ENCODE assay signal across 1 cellular context in the genomic region with DNA sequence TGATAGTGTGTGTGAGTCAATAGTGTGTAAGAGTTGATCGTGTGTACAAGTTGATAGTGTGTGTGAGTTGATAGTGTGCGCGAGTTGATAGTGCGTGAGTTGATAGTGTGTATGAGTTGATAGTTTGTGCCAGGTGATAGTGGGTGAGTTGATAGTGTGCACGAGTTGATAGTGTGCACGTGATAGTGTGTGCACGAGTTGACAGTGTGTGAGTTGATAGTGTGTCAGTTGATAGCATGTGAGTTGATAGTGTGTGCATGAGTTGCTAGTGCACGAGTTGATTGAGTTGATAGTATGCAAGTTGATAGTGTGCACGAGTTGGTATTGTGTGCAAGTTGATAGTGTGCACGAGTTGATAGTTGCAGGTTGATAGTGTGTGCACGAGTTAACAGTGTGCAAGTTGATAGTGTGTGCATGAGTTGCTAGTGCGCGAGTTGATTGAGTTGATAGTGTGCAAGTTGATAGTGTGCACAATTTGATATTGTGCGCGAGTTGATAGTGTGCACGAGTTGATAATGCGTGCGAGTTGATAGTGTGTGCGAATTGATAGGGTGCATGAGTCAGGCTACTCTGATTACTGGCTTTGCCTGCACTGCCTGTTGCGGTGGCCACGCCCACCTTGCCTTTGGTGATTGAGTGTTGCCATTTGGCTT.
TF ChIP-seq lines count a peak whose summit lies in the region.

No MANE protein-coding gene starts in this region.

TF ChIP-seq in K562, 482 proteins besides CTCF, POLR2A, EP300 and RAD21 (continued from another document and continues in another):
- TF ChIP-seq ATF3 (IDR thresholded peaks at IDR 0.05) (peak; percentile 19; the same call in 1 of the 2 replicates), ATF3 (CRISPR knock-in tag; conservative IDR thresholded peaks at IDR 0.05) (no peak), HNRNPUL1 (IDR thresholded peaks at IDR 0.05; ENCODE audit: low read length) (no peak), SRSF9 (IDR thresholded peaks at IDR 0.05; ENCODE audit: borderline replicate concordance, low read depth, low read length) (no peak), U2AF2 (optimal IDR thresholded peaks at IDR 0.05; ENCODE audit: low read depth, low read length) (no peak), MEIS2 (IDR thresholded peaks at IDR 0.05; ENCODE audit: partially characterized antibody) (peak; percentile 41), ZNF212 (CRISPR knock-in tag; IDR thresholded peaks at IDR 0.05) (no peak), ZNF778 (CRISPR knock-in tag; IDR thresholded peaks at IDR 0.05) (no peak), ZNF699 (CRISPR knock-in tag; IDR thresholded peaks at IDR 0.05; ENCODE audit: insufficient replicate concordance) (no peak), ATF1 (CRISPR knock-in tag; IDR thresholded peaks at IDR 0.05) (no peak), ATF1 (tag; IDR thresholded peaks at IDR 0.05) (no peak), ZNF766 (CRISPR knock-in tag; conservative IDR thresholded peaks at IDR 0.05) (peak; percentile 12; the same call in 1 of the 2 replicates), RCOR1 (IDR thresholded peaks at IDR 0.05; ENCODE audit: borderline replicate concordance in 1 of 2, low read depth in 2 of 2, low read length in 2 of 2) (peak in 1 of 2 experiments; percentile 72; a peak in 2 of 4 replicates), ZNF280B (CRISPR knock-in tag; IDR thresholded peaks at IDR 0.05) (no peak), CEBPG (CRISPR knock-in tag; IDR thresholded peaks at IDR 0.05) (no peak), CEBPG (tag; conservative IDR thresholded peaks at IDR 0.05 in 1 of 2, IDR thresholded peaks at IDR 0.05 in 1 of 2) (no peak), RBBP5 (IDR thresholded peaks at IDR 0.05; ENCODE audit: borderline replicate concordance, insufficient read depth, low read length, poor library complexity, severe bottlenecking) (no peak), CBFB (CRISPR knock-in tag; IDR thresholded peaks at IDR 0.05) (no peak), ZFP1 (CRISPR knock-in tag; IDR thresholded peaks at IDR 0.05) (no peak), DIDO1 (tag; IDR thresholded peaks at IDR 0.05; ENCODE audit: low read depth) (0 out of 2 replicates have a peak, but pooled peaks have one; percentile 6), ZNF395 (CRISPR knock-in tag; IDR thresholded peaks at IDR 0.05) (no peak), ADNP (tag; IDR thresholded peaks at IDR 0.05) (no peak)
- TF ChIP-seq, protein P1, sequence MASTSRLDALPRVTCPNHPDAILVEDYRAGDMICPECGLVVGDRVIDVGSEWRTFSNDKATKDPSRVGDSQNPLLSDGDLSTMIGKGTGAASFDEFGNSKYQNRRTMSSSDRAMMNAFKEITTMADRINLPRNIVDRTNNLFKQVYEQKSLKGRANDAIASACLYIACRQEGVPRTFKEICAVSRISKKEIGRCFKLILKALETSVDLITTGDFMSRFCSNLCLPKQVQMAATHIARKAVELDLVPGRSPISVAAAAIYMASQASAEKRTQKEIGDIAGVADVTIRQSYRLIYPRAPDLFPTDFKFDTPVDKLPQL (IDR thresholded peaks at IDR 0.05; ENCODE audit: extremely low read depth, insufficient read length) = no peak
- TF ChIP-seq, protein P2, sequence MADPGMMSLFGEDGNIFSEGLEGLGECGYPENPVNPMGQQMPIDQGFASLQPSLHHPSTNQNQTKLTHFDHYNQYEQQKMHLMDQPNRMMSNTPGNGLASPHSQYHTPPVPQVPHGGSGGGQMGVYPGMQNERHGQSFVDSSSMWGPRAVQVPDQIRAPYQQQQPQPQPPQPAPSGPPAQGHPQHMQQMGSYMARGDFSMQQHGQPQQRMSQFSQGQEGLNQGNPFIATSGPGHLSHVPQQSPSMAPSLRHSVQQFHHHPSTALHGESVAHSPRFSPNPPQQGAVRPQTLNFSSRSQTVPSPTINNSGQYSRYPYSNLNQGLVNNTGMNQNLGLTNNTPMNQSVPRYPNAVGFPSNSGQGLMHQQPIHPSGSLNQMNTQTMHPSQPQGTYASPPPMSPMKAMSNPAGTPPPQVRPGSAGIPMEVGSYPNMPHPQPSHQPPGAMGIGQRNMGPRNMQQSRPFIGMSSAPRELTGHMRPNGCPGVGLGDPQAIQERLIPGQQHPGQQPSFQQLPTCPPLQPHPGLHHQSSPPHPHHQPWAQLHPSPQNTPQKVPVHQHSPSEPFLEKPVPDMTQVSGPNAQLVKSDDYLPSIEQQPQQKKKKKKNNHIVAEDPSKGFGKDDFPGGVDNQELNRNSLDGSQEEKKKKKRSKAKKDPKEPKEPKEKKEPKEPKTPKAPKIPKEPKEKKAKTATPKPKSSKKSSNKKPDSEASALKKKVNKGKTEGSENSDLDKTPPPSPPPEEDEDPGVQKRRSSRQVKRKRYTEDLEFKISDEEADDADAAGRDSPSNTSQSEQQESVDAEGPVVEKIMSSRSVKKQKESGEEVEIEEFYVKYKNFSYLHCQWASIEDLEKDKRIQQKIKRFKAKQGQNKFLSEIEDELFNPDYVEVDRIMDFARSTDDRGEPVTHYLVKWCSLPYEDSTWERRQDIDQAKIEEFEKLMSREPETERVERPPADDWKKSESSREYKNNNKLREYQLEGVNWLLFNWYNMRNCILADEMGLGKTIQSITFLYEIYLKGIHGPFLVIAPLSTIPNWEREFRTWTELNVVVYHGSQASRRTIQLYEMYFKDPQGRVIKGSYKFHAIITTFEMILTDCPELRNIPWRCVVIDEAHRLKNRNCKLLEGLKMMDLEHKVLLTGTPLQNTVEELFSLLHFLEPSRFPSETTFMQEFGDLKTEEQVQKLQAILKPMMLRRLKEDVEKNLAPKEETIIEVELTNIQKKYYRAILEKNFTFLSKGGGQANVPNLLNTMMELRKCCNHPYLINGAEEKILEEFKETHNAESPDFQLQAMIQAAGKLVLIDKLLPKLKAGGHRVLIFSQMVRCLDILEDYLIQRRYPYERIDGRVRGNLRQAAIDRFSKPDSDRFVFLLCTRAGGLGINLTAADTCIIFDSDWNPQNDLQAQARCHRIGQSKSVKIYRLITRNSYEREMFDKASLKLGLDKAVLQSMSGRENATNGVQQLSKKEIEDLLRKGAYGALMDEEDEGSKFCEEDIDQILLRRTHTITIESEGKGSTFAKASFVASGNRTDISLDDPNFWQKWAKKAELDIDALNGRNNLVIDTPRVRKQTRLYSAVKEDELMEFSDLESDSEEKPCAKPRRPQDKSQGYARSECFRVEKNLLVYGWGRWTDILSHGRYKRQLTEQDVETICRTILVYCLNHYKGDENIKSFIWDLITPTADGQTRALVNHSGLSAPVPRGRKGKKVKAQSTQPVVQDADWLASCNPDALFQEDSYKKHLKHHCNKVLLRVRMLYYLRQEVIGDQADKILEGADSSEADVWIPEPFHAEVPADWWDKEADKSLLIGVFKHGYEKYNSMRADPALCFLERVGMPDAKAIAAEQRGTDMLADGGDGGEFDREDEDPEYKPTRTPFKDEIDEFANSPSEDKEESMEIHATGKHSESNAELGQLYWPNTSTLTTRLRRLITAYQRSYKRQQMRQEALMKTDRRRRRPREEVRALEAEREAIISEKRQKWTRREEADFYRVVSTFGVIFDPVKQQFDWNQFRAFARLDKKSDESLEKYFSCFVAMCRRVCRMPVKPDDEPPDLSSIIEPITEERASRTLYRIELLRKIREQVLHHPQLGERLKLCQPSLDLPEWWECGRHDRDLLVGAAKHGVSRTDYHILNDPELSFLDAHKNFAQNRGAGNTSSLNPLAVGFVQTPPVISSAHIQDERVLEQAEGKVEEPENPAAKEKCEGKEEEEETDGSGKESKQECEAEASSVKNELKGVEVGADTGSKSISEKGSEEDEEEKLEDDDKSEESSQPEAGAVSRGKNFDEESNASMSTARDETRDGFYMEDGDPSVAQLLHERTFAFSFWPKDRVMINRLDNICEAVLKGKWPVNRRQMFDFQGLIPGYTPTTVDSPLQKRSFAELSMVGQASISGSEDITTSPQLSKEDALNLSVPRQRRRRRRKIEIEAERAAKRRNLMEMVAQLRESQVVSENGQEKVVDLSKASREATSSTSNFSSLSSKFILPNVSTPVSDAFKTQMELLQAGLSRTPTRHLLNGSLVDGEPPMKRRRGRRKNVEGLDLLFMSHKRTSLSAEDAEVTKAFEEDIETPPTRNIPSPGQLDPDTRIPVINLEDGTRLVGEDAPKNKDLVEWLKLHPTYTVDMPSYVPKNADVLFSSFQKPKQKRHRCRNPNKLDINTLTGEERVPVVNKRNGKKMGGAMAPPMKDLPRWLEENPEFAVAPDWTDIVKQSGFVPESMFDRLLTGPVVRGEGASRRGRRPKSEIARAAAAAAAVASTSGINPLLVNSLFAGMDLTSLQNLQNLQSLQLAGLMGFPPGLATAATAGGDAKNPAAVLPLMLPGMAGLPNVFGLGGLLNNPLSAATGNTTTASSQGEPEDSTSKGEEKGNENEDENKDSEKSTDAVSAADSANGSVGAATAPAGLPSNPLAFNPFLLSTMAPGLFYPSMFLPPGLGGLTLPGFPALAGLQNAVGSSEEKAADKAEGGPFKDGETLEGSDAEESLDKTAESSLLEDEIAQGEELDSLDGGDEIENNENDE (IDR thresholded peaks at IDR 0.05; ENCODE audit: low read depth, low read length) = no peak
- TF ChIP-seq, protein P3, sequence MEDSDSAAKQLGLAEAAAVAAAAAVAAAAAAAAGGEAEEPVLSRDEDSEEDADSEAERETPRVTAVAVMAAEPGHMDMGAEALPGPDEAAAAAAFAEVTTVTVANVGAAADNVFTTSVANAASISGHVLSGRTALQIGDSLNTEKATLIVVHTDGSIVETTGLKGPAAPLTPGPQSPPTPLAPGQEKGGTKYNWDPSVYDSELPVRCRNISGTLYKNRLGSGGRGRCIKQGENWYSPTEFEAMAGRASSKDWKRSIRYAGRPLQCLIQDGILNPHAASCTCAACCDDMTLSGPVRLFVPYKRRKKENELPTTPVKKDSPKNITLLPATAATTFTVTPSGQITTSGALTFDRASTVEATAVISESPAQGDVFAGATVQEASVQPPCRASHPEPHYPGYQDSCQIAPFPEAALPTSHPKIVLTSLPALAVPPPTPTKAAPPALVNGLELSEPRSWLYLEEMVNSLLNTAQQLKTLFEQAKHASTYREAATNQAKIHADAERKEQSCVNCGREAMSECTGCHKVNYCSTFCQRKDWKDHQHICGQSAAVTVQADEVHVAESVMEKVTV (CRISPR knock-in tag; IDR thresholded peaks at IDR 0.05) = no peak
- TF ChIP-seq, protein P4, sequence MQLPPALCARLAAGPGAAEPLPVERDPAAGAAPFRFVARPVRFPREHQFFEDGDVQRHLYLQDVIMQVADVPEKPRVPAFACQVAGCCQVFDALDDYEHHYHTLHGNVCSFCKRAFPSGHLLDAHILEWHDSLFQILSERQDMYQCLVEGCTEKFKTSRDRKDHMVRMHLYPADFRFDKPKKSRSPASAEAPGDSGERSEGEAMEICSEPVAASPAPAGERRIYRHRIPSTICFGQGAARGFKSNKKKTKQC (CRISPR knock-in tag; IDR thresholded peaks at IDR 0.05) = no peak
- TF ChIP-seq, protein P5, sequence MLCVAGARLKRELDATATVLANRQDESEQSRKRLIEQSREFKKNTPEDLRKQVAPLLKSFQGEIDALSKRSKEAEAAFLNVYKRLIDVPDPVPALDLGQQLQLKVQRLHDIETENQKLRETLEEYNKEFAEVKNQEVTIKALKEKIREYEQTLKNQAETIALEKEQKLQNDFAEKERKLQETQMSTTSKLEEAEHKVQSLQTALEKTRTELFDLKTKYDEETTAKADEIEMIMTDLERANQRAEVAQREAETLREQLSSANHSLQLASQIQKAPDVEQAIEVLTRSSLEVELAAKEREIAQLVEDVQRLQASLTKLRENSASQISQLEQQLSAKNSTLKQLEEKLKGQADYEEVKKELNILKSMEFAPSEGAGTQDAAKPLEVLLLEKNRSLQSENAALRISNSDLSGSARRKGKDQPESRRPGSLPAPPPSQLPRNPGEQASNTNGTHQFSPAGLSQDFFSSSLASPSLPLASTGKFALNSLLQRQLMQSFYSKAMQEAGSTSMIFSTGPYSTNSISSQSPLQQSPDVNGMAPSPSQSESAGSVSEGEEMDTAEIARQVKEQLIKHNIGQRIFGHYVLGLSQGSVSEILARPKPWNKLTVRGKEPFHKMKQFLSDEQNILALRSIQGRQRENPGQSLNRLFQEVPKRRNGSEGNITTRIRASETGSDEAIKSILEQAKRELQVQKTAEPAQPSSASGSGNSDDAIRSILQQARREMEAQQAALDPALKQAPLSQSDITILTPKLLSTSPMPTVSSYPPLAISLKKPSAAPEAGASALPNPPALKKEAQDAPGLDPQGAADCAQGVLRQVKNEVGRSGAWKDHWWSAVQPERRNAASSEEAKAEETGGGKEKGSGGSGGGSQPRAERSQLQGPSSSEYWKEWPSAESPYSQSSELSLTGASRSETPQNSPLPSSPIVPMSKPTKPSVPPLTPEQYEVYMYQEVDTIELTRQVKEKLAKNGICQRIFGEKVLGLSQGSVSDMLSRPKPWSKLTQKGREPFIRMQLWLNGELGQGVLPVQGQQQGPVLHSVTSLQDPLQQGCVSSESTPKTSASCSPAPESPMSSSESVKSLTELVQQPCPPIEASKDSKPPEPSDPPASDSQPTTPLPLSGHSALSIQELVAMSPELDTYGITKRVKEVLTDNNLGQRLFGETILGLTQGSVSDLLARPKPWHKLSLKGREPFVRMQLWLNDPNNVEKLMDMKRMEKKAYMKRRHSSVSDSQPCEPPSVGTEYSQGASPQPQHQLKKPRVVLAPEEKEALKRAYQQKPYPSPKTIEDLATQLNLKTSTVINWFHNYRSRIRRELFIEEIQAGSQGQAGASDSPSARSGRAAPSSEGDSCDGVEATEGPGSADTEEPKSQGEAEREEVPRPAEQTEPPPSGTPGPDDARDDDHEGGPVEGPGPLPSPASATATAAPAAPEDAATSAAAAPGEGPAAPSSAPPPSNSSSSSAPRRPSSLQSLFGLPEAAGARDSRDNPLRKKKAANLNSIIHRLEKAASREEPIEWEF (CRISPR knock-in tag; IDR thresholded peaks at IDR 0.05) = no peak
